Comparison of ENCODE assay signal across 8 cellular contexts in genomic region chr2:157497603-157498314, GRCh38. TPM values are rescaled to one million over a fixed set of nuclear protein-coding genes. Genes with fewer than 3 reads are reported as not detected.
DNase-seq lines count a peak whose midpoint lies in the region; ATAC-seq and TF ChIP-seq lines count a peak whose summit lies in the region.

No MANE protein-coding gene starts in this region.

- TF ChIP-seq POLR2A in body of pancreas (IDR thresholded peaks at IDR 0.05): no peak
- TF ChIP-seq POLR2A in uterus (IDR thresholded peaks at IDR 0.05): no peak

- intact Hi-C loops in body of pancreas (cut with DNase I): loop anchor here (10.0 kb wide), 1 partner anchor 507 kb away; no protein-coding TSS in a partner anchor
- intact Hi-C loops in uterus (cut with DNase I; ENCODE audit: low total_unique reads): no loop called here

- H3K9me3 ChIP-seq in body of pancreas: no peaks in the 10 kb centered on the region
- no peaks in the 10 kb centered on the region for H3K9me3 ChIP-seq in uterus

- H3K4me1 ChIP-seq in body of pancreas: no peaks in the 10 kb centered on the region
- no peaks in the 10 kb centered on the region for H3K4me1 ChIP-seq in uterus

- 13 to 19% methylated on average over 7 of the region's 7 CpGs for WGBS in body of pancreas, 2 donors

- ATAC-seq in GM19463 (IDR thresholded peaks at IDR 0.05; ENCODE audit: unreplicated experiment): peak; percentile 78
- peak; percentile 93 for ATAC-seq in HG03439 (IDR thresholded peaks at IDR 0.05; ENCODE audit: unreplicated experiment)
- ATAC-seq in body of pancreas: peak; percentile 78

- TF ChIP-seq CTCF in body of pancreas (IDR thresholded peaks at IDR 0.05) (peak in 6 of 7 experiments; percentile 33 to 70 (median 54)), uterus (IDR thresholded peaks at IDR 0.05) (peak in 3 of 4 experiments; percentile 10 to 28 (median 11))

- DNase-seq in EL: peak; percentile 31
- DNase-seq in NCI-H748 (lab: John Stamatoyannopoulos, UW; ENCODE audit: unreplicated experiment): peak; percentile 80
- DNase-seq in body of pancreas: peak in 1 of 4 donors; percentile 28
- peak; percentile 65 for DNase-seq in kidney tubule cell (ENCODE audit: low spot score)
- no peak for DNase-seq in uterus
- no peak for DNase-seq in stimulated activated CD4-positive, alpha-beta T cell treated with anti-CD3 and anti-CD28 coated beads, Interleukin-2, amount 100 ng/mL, for 24 hours

- H3K36me3 ChIP-seq in body of pancreas (replicated peaks in 1 of 2; ENCODE audit: insufficient read depth in 1 of 2, low read depth in 2 of 2): no peaks in the 10 kb centered on the region
- no peaks in the 10 kb centered on the region for H3K36me3 ChIP-seq in uterus

- H3K27me3 ChIP-seq in body of pancreas (no peaks in the 10 kb centered on the region), uterus (no peaks in the 10 kb centered on the region)

- H3K27ac ChIP-seq in body of pancreas (no peak overlapping the region), uterus (no peak overlapping the region)

- H3K4me3 ChIP-seq in body of pancreas: no peak overlapping the region
- H3K4me3 ChIP-seq in uterus: no peak overlapping the region

RNA-seq across cellular contexts. Expression of gene CYTIP, which starts 53.9 kb away (rescaled TPM):
- total RNA-seq in body of pancreas (10 to 100 TPM in 1 of 2 donors, 1 to 10 TPM in 1; 5.6 to 10.6 TPM), uterus (1 to 10 TPM in 2 of 4 donors, under 1 TPM in 1, not detected in 1; 0.26 to 5.5 (median 2.6) TPM)

Comparison
In these comparisons a context has a peak if more than half of its experiments do, and no peak if none do; other contexts are left out.
1. DNase-seq: peak in EL (single experiment), NCI-H748 (single experiment) and kidney tubule cell (single experiment); none in uterus (0 of 2) and stimulated activated CD4-positive, alpha-beta T cell treated with anti-CD3 and anti-CD28 coated beads, Interleukin-2, amount 100 ng/mL, for 24 hours (0 of 2).
2. Peak in every context shown above with its lines, with median percentiles within 50 percentile points of each other: ATAC-seq.